Comparison of ENCODE assay signal across 10 cellular contexts in genomic region chr12:40054554-40055226, GRCh38. TPM values are rescaled to one million over a fixed set of nuclear protein-coding genes. Genes with fewer than 3 reads are reported as not detected.
DNase-seq lines count a peak whose midpoint lies in the region; ATAC-seq and TF ChIP-seq lines count a peak whose summit lies in the region.
"Had no signal": no experiment of that assay in that cellular context is flagged by ENCODE, and none has a peak within 500 bp of the region (broad histone marks: within the 10 kb centered on the region; RNA-seq: fewer than 3 reads in every experiment).

No MANE protein-coding gene starts in this region.

- intact Hi-C loops in Right ventricle myocardium inferior (cut with DNase I) = loop anchor here (5.0 kb wide), 1 partner anchor 53 kb away; the partner anchor contains the start of gene SLC2A13
- intact Hi-C loops in cardiac septum (cut with DNase I) = loop anchor here (5.0 kb wide), 2 partner anchors 42 to 53 kb away; partner anchors contain the start of gene SLC2A13
- intact Hi-C loops in mucosa of descending colon (cut with DNase I, micrococcal nuclease) = no loop called here

- peak overlapping the region; percentile 30 to 46 for H3K27ac ChIP-seq in coronary artery
- H3K27ac ChIP-seq: BLaER1 treated with 17β-estradiol and CSF1 and Interleukin-3, amounts not matched to agents 10 nM and 100 nM had no signal

- no peak for DNase-seq in Right ventricle myocardium inferior (ENCODE audit: missing footprints)
- DNase-seq in cardiac septum (ENCODE audit: low spot score) = no peak
- no peak for DNase-seq in coronary artery (ENCODE audit: low spot score)
- peak in 1 of 3 donors; percentile 12 for DNase-seq in mucosa of descending colon
- DNase-seq: KG1 had no signal

- peaks cover 5% of the 10 kb centered on the region for H3K4me1 ChIP-seq in mucosa of descending colon (ENCODE audit: low read depth)
- H3K4me1 ChIP-seq: BLaER1 treated with 17β-estradiol and CSF1 and Interleukin-3, amounts not matched to agents 10 nM and 100 nM had no signal

- no peaks in the 10 kb centered on the region for H3K36me3 ChIP-seq in mucosa of descending colon (ENCODE audit: low read depth)
- H3K36me3 ChIP-seq: BLaER1 treated with 17β-estradiol and CSF1 and Interleukin-3, amounts not matched to agents 10 nM and 100 nM had no signal

- no peak for TF ChIP-seq CTCF in coronary artery (IDR thresholded peaks at IDR 0.05)
- TF ChIP-seq CTCF in mucosa of descending colon (IDR thresholded peaks at IDR 0.05) = no peak

- H3K4me3 ChIP-seq in coronary artery = peak overlapping the region; percentile 33
- no peak overlapping the region for H3K4me3 ChIP-seq in mucosa of descending colon
- H3K4me3 ChIP-seq: BLaER1 treated with 17β-estradiol and CSF1 and Interleukin-3, amounts not matched to agents 10 nM and 100 nM had no signal

- peak; percentile 91 for ATAC-seq in Right ventricle myocardium inferior
- ATAC-seq in mucosa of descending colon = peak; percentile 21
- ATAC-seq in HG03442 (IDR thresholded peaks at IDR 0.05; ENCODE audit: unreplicated experiment) = no peak
- no peak for ATAC-seq in GM19463 (IDR thresholded peaks at IDR 0.05; ENCODE audit: unreplicated experiment)
- no peak for ATAC-seq in GM19395 (IDR thresholded peaks at IDR 0.05; ENCODE audit: unreplicated experiment)
- no peak for ATAC-seq in HG02678 (IDR thresholded peaks at IDR 0.05; ENCODE audit: unreplicated experiment)

- H3K9me3 ChIP-seq in mucosa of descending colon = no peaks in the 10 kb centered on the region
- H3K9me3 ChIP-seq: BLaER1 treated with 17β-estradiol and CSF1 and Interleukin-3, amounts not matched to agents 10 nM and 100 nM had no signal

RNA-seq across cellular contexts. Expression of gene SLC2A13, which starts 51.2 kb away (rescaled TPM):
- 6.3 TPM for total RNA-seq in Right ventricle myocardium inferior
- total RNA-seq in cardiac septum = 13.0 TPM
- 10 to 100 TPM; 25.0 to 41.8 (median 34.1) TPM for total RNA-seq in mucosa of descending colon

Comparison
In these comparisons a context has a peak if more than half of its experiments do, and no peak if none do; other contexts are left out.
1. ATAC-seq: peak in Right ventricle myocardium inferior (single experiment) and mucosa of descending colon (single experiment); none in HG03442 (single experiment), GM19463 (single experiment), GM19395 (single experiment) and HG02678 (single experiment).
2. intact Hi-C loops: an anchor here in Right ventricle myocardium inferior (5.0 kb wide) and cardiac septum (5.0 kb wide); none called in mucosa of descending colon.